Comparison of ENCODE assay signal across 7 cellular contexts in genomic region chr9:92501671-92502393, GRCh38. TPM values are rescaled to one million over a fixed set of nuclear protein-coding genes. Genes with fewer than 3 reads are reported as not detected.
DNase-seq lines count a peak whose midpoint lies in the region; ATAC-seq and TF ChIP-seq lines count a peak whose summit lies in the region.

No MANE protein-coding gene starts in this region.

- H3K27me3 ChIP-seq in WERI-Rb-1 (ENCODE audit: insufficient read depth, low read depth, severe bottlenecking) (no peaks in the 10 kb centered on the region), hepatocyte (no peaks in the 10 kb centered on the region)

- H3K4me3 ChIP-seq in WERI-Rb-1 (ENCODE audit: low read depth, low read length) = no peak overlapping the region
- no peak overlapping the region for H3K4me3 ChIP-seq in hepatocyte

- no peak overlapping the region for H2AFZ ChIP-seq in hepatocyte

- H3K4me1 Mint-ChIP-seq in type B pancreatic cell (ENCODE audit: unreplicated experiment) = no peaks in the 10 kb centered on the region
- no peaks in the 10 kb centered on the region for H3K4me1 Mint-ChIP-seq in activated T-cell treated with anti-CD3 and anti-CD28 coated beads, Interleukin-2, amount 50 U/mL, for 4 hours (ENCODE audit: low read depth)

- no peaks in the 10 kb centered on the region for H3K9me2 ChIP-seq in hepatocyte (replicated peaks; ENCODE audit: insufficient read depth)

- 83% methylated on average over 5 of the region's 5 CpGs for WGBS in hepatocyte (ENCODE audit: low lambda C conversion rate, missing lambda C conversion rate)

- no peaks in the 10 kb centered on the region for H3K27me3 Mint-ChIP-seq in type B pancreatic cell
- no peaks in the 10 kb centered on the region for H3K27me3 Mint-ChIP-seq in activated T-cell treated with anti-CD3 and anti-CD28 coated beads, Interleukin-2, amount 50 U/mL, for 4 hours (ENCODE audit: low read depth)

- TF ChIP-seq CTCF in WERI-Rb-1 (IDR thresholded peaks at IDR 0.05; ENCODE audit: low read depth, low read length) (peak; percentile 89), hepatocyte (IDR thresholded peaks at IDR 0.05; ENCODE audit: poor library complexity) (peak; percentile 47), type B pancreatic cell (conservative IDR thresholded peaks at IDR 0.05) (peak; percentile 53)

- H3K4me1 ChIP-seq in hepatocyte (ENCODE audit: insufficient read depth) = peaks cover 7% of the 10 kb centered on the region

- H3K27ac Mint-ChIP-seq in type B pancreatic cell = no peak overlapping the region

- H3K27ac ChIP-seq in WERI-Rb-1 (no peak overlapping the region), hepatocyte (no peak overlapping the region)

- H3K79me2 ChIP-seq in hepatocyte = no peaks in the 10 kb centered on the region

- H3K36me3 Mint-ChIP-seq in type B pancreatic cell = peaks cover 3% of the 10 kb centered on the region
- H3K36me3 Mint-ChIP-seq in activated T-cell treated with anti-CD3 and anti-CD28 coated beads, Interleukin-2, amount 50 U/mL, for 4 hours (ENCODE audit: insufficient read depth) = no peaks in the 10 kb centered on the region

- no peak overlapping the region for H3K4me2 ChIP-seq in hepatocyte

- no peak overlapping the region for H3K4me3 Mint-ChIP-seq in type B pancreatic cell
- no peak overlapping the region for H3K4me3 Mint-ChIP-seq in activated T-cell treated with anti-CD3 and anti-CD28 coated beads, Interleukin-2, amount 50 U/mL, for 4 hours

- H3K9me3 Mint-ChIP-seq in type B pancreatic cell = no peaks in the 10 kb centered on the region
- H3K9me3 Mint-ChIP-seq in activated T-cell treated with anti-CD3 and anti-CD28 coated beads, Interleukin-2, amount 50 U/mL, for 4 hours = no peaks in the 10 kb centered on the region

- ATAC-seq in activated T-cell treated with anti-CD3 and anti-CD28 coated beads, Interleukin-2, amount 50 U/mL, for 4 hours = no peak
- ATAC-seq in GM19397 (IDR thresholded peaks at IDR 0.05; ENCODE audit: unreplicated experiment) = no peak

- DNase-seq in Daoy (ENCODE audit: low read depth) (peak; percentile 47), HCEC 1CT (peak; percentile 35), WERI-Rb-1 (peak; percentile 62), hepatocyte (ENCODE audit: low spot score) (peak; percentile 57), type B pancreatic cell (ENCODE audit: extremely low spot score, unreplicated experiment) (no peak)
- no peak for DNase-seq in activated T-cell treated with anti-CD3 and anti-CD28 coated beads, Interleukin-2, amount 50 U/mL, for 4 hours

- no peaks in the 10 kb centered on the region for H4K20me1 ChIP-seq in hepatocyte (ENCODE audit: insufficient read depth, poor library complexity, severe bottlenecking)

- no peaks in the 10 kb centered on the region for H3K36me3 ChIP-seq in WERI-Rb-1
- H3K36me3 ChIP-seq in hepatocyte (replicated peaks; ENCODE audit: insufficient read depth, low read depth) = no peaks in the 10 kb centered on the region

- no peaks in the 10 kb centered on the region for H3K9me3 ChIP-seq in WERI-Rb-1 (ENCODE audit: severe bottlenecking)
- no peaks in the 10 kb centered on the region for H3K9me3 ChIP-seq in hepatocyte (ENCODE audit: low read depth)

RNA-seq across cellular contexts. Expression of gene ASPN, which starts 19.5 kb away (rescaled TPM):
- not detected in 2 replicates for total RNA-seq in Daoy (2014; rRNA removed; shearing (Covaris generic))
- 33.6 and 35.3 TPM in 2 replicates for total RNA-seq in hepatocyte
- polyA plus RNA-seq in hepatocyte = 12.5 and 14.0 TPM in 2 replicates
- 1.3 TPM in 1 of 2 replicates, not detected in the other for total RNA-seq in type B pancreatic cell (ENCODE audit: low replicate concordance)
- total RNA-seq in activated T-cell treated with anti-CD3 and anti-CD28 coated beads, Interleukin-2, amount 50 U/mL, for 4 hours = not detected

RNA-seq across cellular contexts. Expression of gene ECM2, which starts 34.0 kb away (rescaled TPM):
- 0.15 and 0.17 TPM in 2 replicates for total RNA-seq in Daoy (2014; rRNA removed; shearing (Covaris generic))
- total RNA-seq in hepatocyte = 15.9 and 20.8 TPM in 2 replicates
- 1.1 and 4.0 TPM in 2 replicates for polyA plus RNA-seq in hepatocyte
- total RNA-seq in type B pancreatic cell (ENCODE audit: low replicate concordance) = 0.24 and 0.51 TPM in 2 replicates
- total RNA-seq in activated T-cell treated with anti-CD3 and anti-CD28 coated beads, Interleukin-2, amount 50 U/mL, for 4 hours = not detected

Comparison
In these comparisons a context has a peak if more than half of its experiments do, and no peak if none do; other contexts are left out.
1. DNase-seq: peak in Daoy (single experiment), HCEC 1CT (single experiment), WERI-Rb-1 (single experiment) and hepatocyte (single experiment); none in type B pancreatic cell (single experiment) and activated T-cell treated with anti-CD3 and anti-CD28 coated beads, Interleukin-2, amount 50 U/mL, for 4 hours (single experiment).
2. RNA of gene ASPN, which starts 19.5 kb away (total RNA-seq): 33.6 to 35.3 TPM in hepatocyte; 1.3 TPM in type B pancreatic cell, not detected in Daoy and not detected in activated T-cell treated with anti-CD3 and anti-CD28 coated beads, Interleukin-2, amount 50 U/mL, for 4 hours; every median in the first group is over 10 times any median in the second.
3. RNA of gene ECM2, which starts 34.0 kb away (total RNA-seq): 15.9 to 20.8 TPM in hepatocyte; 0.24 to 0.51 TPM in type B pancreatic cell, 0.15 to 0.17 TPM in Daoy and not detected in activated T-cell treated with anti-CD3 and anti-CD28 coated beads, Interleukin-2, amount 50 U/mL, for 4 hours; every median in the first group is over 10 times any median in the second.
4. Peak in every context shown above with its lines, with median percentiles within 50 percentile points of each other: CTCF ChIP-seq.